ENCODE assay signal across 8 cellular contexts in genomic region chr3:143972495-143973351, GRCh38. TPM values are rescaled to one million over a fixed set of nuclear protein-coding genes. Genes with fewer than 3 reads are reported as not detected.
A peak's percentile ranks its signal among the peaks of the same experiment; 100 is the strongest.
DNase-seq lines count a peak whose midpoint lies in the region; ATAC-seq and TF ChIP-seq lines count a peak whose summit lies in the region.

No MANE protein-coding gene starts in this region.

- WGBS in lower leg skin, 2 donors, result 0 to 1% methylated on average over 27 to 52 of the region's 89 CpGs

- intact Hi-C loops in lower leg skin (cut with DNase I; ENCODE audit: low total_unique reads), result no loop called here

- H3K4me1 Mint-ChIP-seq in activated CD4-positive, alpha-beta memory T cell treated with anti-CD3 and anti-CD28 coated beads, Interleukin-2, amount 10 ng/mL, durations not matched to agents 7 days and 5 days, result peaks cover 38% of the 10 kb centered on the region

- H3K36me3 Mint-ChIP-seq in activated CD4-positive, alpha-beta memory T cell treated with anti-CD3 and anti-CD28 coated beads, Interleukin-2, amount 10 ng/mL, durations not matched to agents 7 days and 5 days (ENCODE audit: low read depth), result peaks cover 10% of the 10 kb centered on the region

- no peak for TF ChIP-seq POLR2A in lower leg skin (IDR thresholded peaks at IDR 0.05)

- no peaks in the 10 kb centered on the region for H3K36me3 ChIP-seq in duodenal mucosa (ENCODE audit: control insufficient read depth in 1 of 2, insufficient read depth in 2 of 2, low read length in 2 of 2)

- H3K9ac ChIP-seq in duodenal mucosa (ENCODE audit: low read depth in 1 of 2, low read length in 2 of 2), result peak overlapping the region; percentile 76 to 84

- CTCF ChIA-PET in activated CD4-positive, alpha-beta memory T cell treated with anti-CD3 and anti-CD28 coated beads, Interleukin-2, amount 10 ng/mL, durations not matched to agents 7 days and 5 days (lab: Charles Lee), result interaction anchor here (0.6 to 2.2 kb wide), 13 partner anchors 9 to 970 kb away, joined by 3 to 20 read pairs (median 5); partner anchors contain the start of gene SLC9A9

- H3K27me3 Mint-ChIP-seq in activated CD4-positive, alpha-beta memory T cell treated with anti-CD3 and anti-CD28 coated beads, Interleukin-2, amount 10 ng/mL, durations not matched to agents 7 days and 5 days, result peaks cover 17% of the 10 kb centered on the region

- H3K4me3 ChIP-seq in duodenal mucosa (ENCODE audit: low read depth in 1 of 2, low read length in 2 of 2) (peak overlapping the region; percentile 87 to 92), lower leg skin (ENCODE audit: low read depth, poor library complexity, severe bottlenecking) (peak overlapping the region; percentile 95)

- TF ChIP-seq CTCF in lower leg skin (IDR thresholded peaks at IDR 0.05), result no peak

- peaks cover 18 to 23% of the 10 kb centered on the region in 2 donors for H3K4me1 ChIP-seq in duodenal mucosa (ENCODE audit: control insufficient read depth in 1 of 2, insufficient read depth in 2 of 2, low read length in 2 of 2)

- H3K27ac Mint-ChIP-seq in activated CD4-positive, alpha-beta memory T cell treated with anti-CD3 and anti-CD28 coated beads, Interleukin-2, amount 10 ng/mL, durations not matched to agents 7 days and 5 days, result peak overlapping the region; percentile 90

- POLR2A ChIA-PET in activated CD4-positive, alpha-beta memory T cell treated with anti-CD3 and anti-CD28 coated beads, Interleukin-2, amount 10 ng/mL, durations not matched to agents 7 days and 5 days (lab: Charles Lee), result interaction anchor here (0.8 to 3.6 kb wide), 16 partner anchors 13 to 971 kb away, joined by 3 to 33 read pairs (median 4); partner anchors contain the start of genes SLC9A9 and U2SURP

- H3K4me3 Mint-ChIP-seq in activated CD4-positive, alpha-beta memory T cell treated with anti-CD3 and anti-CD28 coated beads, Interleukin-2, amount 10 ng/mL, durations not matched to agents 7 days and 5 days, result peak overlapping the region; percentile 93

- H3K9me3 Mint-ChIP-seq in activated CD4-positive, alpha-beta memory T cell treated with anti-CD3 and anti-CD28 coated beads, Interleukin-2, amount 10 ng/mL, durations not matched to agents 7 days and 5 days, result no peaks in the 10 kb centered on the region

- H3K27ac ChIP-seq in duodenal mucosa (ENCODE audit: low read depth, low read length), result peak overlapping the region; percentile 98

- H3K9me3 ChIP-seq in duodenal mucosa (ENCODE audit: control insufficient read depth in 1 of 2, low read length in 2 of 2), result no peaks in the 10 kb centered on the region

- no peaks in the 10 kb centered on the region for H3K27me3 ChIP-seq in duodenal mucosa (ENCODE audit: control insufficient read depth in 1 of 2, insufficient read depth in 2 of 2, low read length in 2 of 2)

- DNase-seq in CD1c-positive myeloid dendritic cell (ENCODE audit: extremely low spot score), result peak; percentile 94
- peak; percentile 83 for DNase-seq in NCI-H526 treated with DMSO at 0.1 percent for 48 hours (lab: John Stamatoyannopoulos, UW)
- DNase-seq in activated CD4-positive, alpha-beta memory T cell treated with anti-CD3 and anti-CD28 coated beads, Interleukin-2, amount 10 ng/mL, durations not matched to agents 7 days and 5 days, result peak; percentile 74
- peak; percentile 79 to 92 for DNase-seq in lower leg skin (ENCODE audit: low spot score in 2 of 2)
- DNase-seq in stimulated activated CD4-positive, alpha-beta T cell treated with anti-CD3 and anti-CD28 coated beads, Interleukin-4, amount 100 ng/mL, for 4 hours, result peak; percentile 51 to 56

- ATAC-seq in GM19372 (IDR thresholded peaks at IDR 0.05; ENCODE audit: low read depth, unreplicated experiment) (peak; percentile 32), HG03520 (IDR thresholded peaks at IDR 0.05; ENCODE audit: unreplicated experiment) (peak; percentile 30)

RNA-seq across cellular contexts. Expression of gene DIPK2A, which starts 1.1 kb away (rescaled TPM):
- 10 to 100 TPM; 20.6 to 21.4 TPM for total RNA-seq in activated CD4-positive, alpha-beta memory T cell treated with anti-CD3 and anti-CD28 coated beads, Interleukin-2, amount 10 ng/mL, durations not matched to agents 7 days and 5 days
- total RNA-seq in lower leg skin, result 10 to 100 TPM; 37.3 to 55.5 (median 42.6) TPM

Comparison
In these comparisons a context has a peak if more than half of its experiments do, and no peak if none do; other contexts are left out.
1. Peak in every context shown above with its lines: DNase-seq, ATAC-seq, H3K4me3 ChIP-seq and H3K27ac ChIP-seq.